Comparison of ENCODE assay signal across 8 cellular contexts in genomic region chr6:27864906-27865883, GRCh38. TPM values are rescaled to one million over a fixed set of nuclear protein-coding genes. Genes with fewer than 3 reads are reported as not detected.
DNase-seq lines count a peak whose midpoint lies in the region; ATAC-seq and TF ChIP-seq lines count a peak whose summit lies in the region.

No MANE protein-coding gene starts in this region.

- ATAC-seq in GM21526 (IDR thresholded peaks at IDR 0.05; ENCODE audit: low FRiP score, unreplicated experiment): peak; percentile 53
- peak; percentile 35 for ATAC-seq in stimulated activated naive CD8-positive, alpha-beta T cell treated with anti-CD3 and anti-CD28 coated beads, Interleukin-15, amount 100 ng/mL, for 72 hours

- WGBS in esophagus, 2 donors: 0% methylated on average over 58 of the region's 58 CpGs

- H3K9me3 Mint-ChIP-seq in stimulated activated naive CD8-positive, alpha-beta T cell treated with anti-CD3 and anti-CD28 coated beads, Interleukin-15, amount 100 ng/mL, for 72 hours: no peaks in the 10 kb centered on the region

- H3K9me3 ChIP-seq in HUES6 (ENCODE audit: control insufficient read depth, insufficient read depth, low read depth, low read length) (no peaks in the 10 kb centered on the region), OCI-LY1 (ENCODE audit: low read length) (0 out of 2 replicates have a peak, but pooled peaks cover 6% of the 10 kb centered on the region), esophagus (ENCODE audit: control insufficient read depth in 2 of 2, insufficient read depth in 1 of 2, low read depth in 1 of 2, low read length in 1 of 2) (no peaks in the 10 kb centered on the region), mucosa of rectum (ENCODE audit: control insufficient read depth in 2 of 2, low read length in 2 of 2) (no peaks in the 10 kb centered on the region)

- H3K4me1 ChIP-seq in HUES6 (ENCODE audit: control insufficient read depth, insufficient read depth, low read length): peaks cover 18% of the 10 kb centered on the region
- H3K4me1 ChIP-seq in OCI-LY1 (ENCODE audit: insufficient read depth, low read length, severe bottlenecking): peaks cover 44% of the 10 kb centered on the region
- H3K4me1 ChIP-seq in esophagus (ENCODE audit: control insufficient read depth in 2 of 2, insufficient read depth in 2 of 2, low read length in 1 of 2): peaks cover 3 to 4% of the 10 kb centered on the region in 2 donors
- H3K4me1 ChIP-seq in mucosa of rectum (ENCODE audit: control insufficient read depth in 2 of 2, insufficient read depth in 2 of 2, low read length in 2 of 2): peaks cover 21 to 26% of the 10 kb centered on the region in 2 donors

- peak overlapping the region; percentile 93 to 95 for H3K4me3 Mint-ChIP-seq in stimulated activated naive CD8-positive, alpha-beta T cell treated with anti-CD3 and anti-CD28 coated beads, Interleukin-15, amount 100 ng/mL, for 72 hours

- no peak overlapping the region for H2AFZ ChIP-seq in OCI-LY1 (ENCODE audit: low read length)

- peak overlapping the region; percentile 96 for H3K9ac ChIP-seq in HUES6 (ENCODE audit: low read length)
- H3K9ac ChIP-seq in OCI-LY1 (ENCODE audit: low read length): peak overlapping the region; percentile 90
- peak overlapping the region; percentile 76 to 83 for H3K9ac ChIP-seq in mucosa of rectum (ENCODE audit: low read depth in 1 of 2, low read length in 2 of 2)

- H3F3A ChIP-seq in OCI-LY1 (ENCODE audit: insufficient read depth, low read length): peaks cover 13% of the 10 kb centered on the region; the same call in 1 of the 2 replicates

- H3K27me3 ChIP-seq in HUES6 (ENCODE audit: control insufficient read depth, insufficient read depth, low read length) (no peaks in the 10 kb centered on the region), OCI-LY1 (ENCODE audit: insufficient read depth, low read length) (no peaks in the 10 kb centered on the region), esophagus (ENCODE audit: control insufficient read depth in 1 of 2, insufficient read depth in 2 of 2, low read length in 2 of 2) (no peaks in the 10 kb centered on the region), mucosa of rectum (ENCODE audit: control insufficient read depth in 2 of 2, insufficient read depth in 2 of 2, low read length in 2 of 2) (no peaks in the 10 kb centered on the region)

- H3K79me2 ChIP-seq in OCI-LY1 (ENCODE audit: insufficient read depth, low read length): no peaks in the 10 kb centered on the region

- H3K36me3 ChIP-seq in HUES6 (ENCODE audit: control insufficient read depth, insufficient read depth, low read length) (no peaks in the 10 kb centered on the region), OCI-LY1 (ENCODE audit: insufficient read depth, low read length) (peaks cover 4% of the 10 kb centered on the region; the same call in 1 of the 2 replicates), esophagus (ENCODE audit: control insufficient read depth in 2 of 2, insufficient read depth in 2 of 2, low read length in 1 of 2) (no peaks in the 10 kb centered on the region), mucosa of rectum (ENCODE audit: control insufficient read depth in 2 of 2, insufficient read depth in 2 of 2, low read length in 2 of 2) (no peaks in the 10 kb centered on the region)

- no peaks in the 10 kb centered on the region for H3K27me3 Mint-ChIP-seq in stimulated activated naive CD8-positive, alpha-beta T cell treated with anti-CD3 and anti-CD28 coated beads, Interleukin-15, amount 100 ng/mL, for 72 hours

- no peaks in the 10 kb centered on the region for H3K9me2 ChIP-seq in OCI-LY1 (ENCODE audit: low read depth, low read length)

- TF ChIP-seq CTCF in OCI-LY1 (IDR thresholded peaks at IDR 0.05; ENCODE audit: low read length): no peak

- H3K4me3 ChIP-seq in HUES6 (ENCODE audit: low read depth, low read length) (peak overlapping the region; percentile 74), OCI-LY1 (ENCODE audit: low read depth, low read length, poor library complexity, severe bottlenecking) (peak overlapping the region; percentile 69), esophagus (ENCODE audit: low read depth in 1 of 2, low read length in 2 of 2) (peak overlapping the region; percentile 76 to 80), mucosa of rectum (ENCODE audit: low read length in 2 of 2) (peak overlapping the region; percentile 78 to 85)

- H3K4me1 Mint-ChIP-seq in stimulated activated naive CD8-positive, alpha-beta T cell treated with anti-CD3 and anti-CD28 coated beads, Interleukin-15, amount 100 ng/mL, for 72 hours: peaks cover 66% of the 10 kb centered on the region

- peak; percentile 99 for DNase-seq in DMS114 treated with DMSO at 0.1 percent for 48 hours (lab: John Stamatoyannopoulos, UW; ENCODE audit: unreplicated experiment)
- DNase-seq in activated T-cell treated with anti-CD3 and anti-CD28 coated beads for 48 hours (ENCODE audit: low read depth): peak; percentile 72
- DNase-seq in stimulated activated naive CD8-positive, alpha-beta T cell treated with anti-CD3 and anti-CD28 coated beads, Interleukin-15, amount 100 ng/mL, for 72 hours: peak; percentile 89 to 92

- H3K4me2 ChIP-seq in OCI-LY1 (ENCODE audit: low read length): peak overlapping the region; percentile 87

- no peaks in the 10 kb centered on the region for H4K20me1 ChIP-seq in OCI-LY1 (ENCODE audit: insufficient read depth, low read length)

- peak overlapping the region; percentile 99 to 100 for H3K27ac Mint-ChIP-seq in stimulated activated naive CD8-positive, alpha-beta T cell treated with anti-CD3 and anti-CD28 coated beads, Interleukin-15, amount 100 ng/mL, for 72 hours

- H3K27ac ChIP-seq in HUES6 (ENCODE audit: low read depth, low read length) (peak overlapping the region; percentile 99), OCI-LY1 (ENCODE audit: low read depth, low read length, poor library complexity, severe bottlenecking) (peak overlapping the region; percentile 99), esophagus (ENCODE audit: low read depth in 2 of 2, low read length in 1 of 2) (peak overlapping the region; percentile 75 to 86), mucosa of rectum (ENCODE audit: low read depth in 2 of 2, low read length in 2 of 2) (peak overlapping the region; percentile 82 to 89)

RNA-seq across cellular contexts. Expression of gene OR2B2, which starts 47.0 kb away (rescaled TPM):
- polyA plus RNA-seq in esophagus: not detected

Comparison
In these comparisons a context has a peak if more than half of its experiments do, and no peak if none do; other contexts are left out.
1. Peak in every context shown above with its lines: DNase-seq, ATAC-seq, H3K4me3 ChIP-seq and H3K27ac ChIP-seq.